8 cellular contexts compared by ENCODE assay signal in the genomic region with DNA sequence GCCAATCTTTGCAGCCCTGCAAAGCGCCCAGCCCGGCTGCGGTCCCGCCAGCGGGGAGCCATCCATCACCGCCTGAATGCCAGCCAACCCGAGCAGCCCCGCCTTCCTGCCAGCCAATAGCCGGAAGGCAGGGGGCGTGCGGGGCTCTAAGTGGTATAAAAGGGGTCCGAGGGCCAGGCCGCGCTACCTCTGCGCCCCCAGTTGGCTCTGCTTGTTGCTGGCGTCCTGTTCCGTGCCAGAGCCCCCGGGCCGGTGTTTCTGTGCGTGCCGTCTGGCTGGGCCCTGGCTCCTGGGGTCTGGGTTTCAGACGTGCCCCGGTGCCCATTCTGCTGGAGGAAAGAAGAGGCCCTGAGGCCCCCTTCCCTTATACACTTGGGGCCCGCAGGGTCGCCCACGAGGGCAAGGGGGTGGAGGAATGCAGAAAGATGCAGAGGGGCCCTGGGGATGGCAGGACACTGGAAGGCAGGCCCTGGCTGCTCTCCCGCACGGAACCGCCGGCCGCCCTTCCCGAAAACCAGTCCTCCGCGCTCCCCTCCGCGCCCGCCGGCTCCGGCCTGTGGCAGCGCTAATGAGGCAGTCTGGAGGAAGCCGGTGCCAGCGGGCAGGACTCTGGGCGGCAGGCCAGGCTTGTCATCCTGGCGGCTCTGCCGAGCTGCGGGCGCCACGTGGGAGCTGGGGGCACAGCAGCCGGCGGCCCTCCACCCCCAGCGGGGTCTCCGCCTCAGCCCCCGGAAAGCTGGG. TPM values are rescaled to one million over a fixed set of nuclear protein-coding genes. Genes with fewer than 3 reads are reported as not detected.
DNase-seq lines count a peak whose midpoint lies in the region; ATAC-seq and TF ChIP-seq lines count a peak whose summit lies in the region.

No MANE protein-coding gene starts in this region.

- peak overlapping the region; percentile 77 for H3K4me3 Mint-ChIP-seq in GM23338
- H3K4me3 Mint-ChIP-seq in activated CD4-positive, alpha-beta T cell treated with anti-CD3 and anti-CD28 coated beads, Interleukin-2, amount 10 ng/mL, durations not matched to agents 24 days and 14 days, result peak overlapping the region; percentile 88

- peak overlapping the region in 1 of 2 donors; percentile 56 for H3K9ac ChIP-seq in liver (ENCODE audit: low read depth in 1 of 2, low read length in 2 of 2)

- H3K36me3 Mint-ChIP-seq in GM23338 (ENCODE audit: low read depth), result no peaks in the 10 kb centered on the region
- no peaks in the 10 kb centered on the region for H3K36me3 Mint-ChIP-seq in activated CD4-positive, alpha-beta T cell treated with anti-CD3 and anti-CD28 coated beads, Interleukin-2, amount 10 ng/mL, durations not matched to agents 24 days and 14 days (ENCODE audit: low read depth)

- peak in 1 of 2 experiments; percentile 29; a peak in 2 of 4 replicates for TF ChIP-seq CTCF in GM23338 (conservative IDR thresholded peaks at IDR 0.05; ENCODE audit: low read depth in 2 of 2)
- peak; percentile 30 for TF ChIP-seq CTCF in liver (IDR thresholded peaks at IDR 0.05; ENCODE audit: low read depth, low read length, missing input control)

- H3K4me1 ChIP-seq in GM23338 (ENCODE audit: insufficient read depth) (peaks cover 21% of the 10 kb centered on the region), liver (ENCODE audit: control insufficient read depth in 4 of 4, insufficient read depth in 4 of 4, low read length in 3 of 4) (peaks cover 10 to 35% (median 31%) of the 10 kb centered on the region in 4 donors)

- no peaks in the 10 kb centered on the region for H3K9me2 ChIP-seq in GM23338 (ENCODE audit: insufficient read depth)

- intact Hi-C loops in activated CD4-positive, alpha-beta T cell treated with anti-CD3 and anti-CD28 coated beads, Interleukin-2, amount 10 ng/mL, durations not matched to agents 24 days and 14 days (cut with micrococcal nuclease), result loop anchor here (2.0 to 10.0 kb wide), 3 partner anchors 75 to 311 kb away; no protein-coding TSS in a partner anchor

- no peaks in the 10 kb centered on the region for H3K9me3 ChIP-seq in liver (ENCODE audit: control insufficient read depth in 4 of 4, low read length in 3 of 4)

- H3K4me2 ChIP-seq in GM23338, result peak overlapping the region; percentile 99

- H3K79me2 ChIP-seq in GM23338 (replicated peaks; ENCODE audit: insufficient read depth), result no peaks in the 10 kb centered on the region

- H3K36me3 ChIP-seq in GM23338 (ENCODE audit: insufficient read depth), result no peaks in the 10 kb centered on the region
- peaks cover 0 to 1% (median 0%) of the 10 kb centered on the region in 4 donors for H3K36me3 ChIP-seq in liver (ENCODE audit: control insufficient read depth in 4 of 4, insufficient read depth in 3 of 4, low read depth in 1 of 4, low read length in 3 of 4)

- H3K4me1 Mint-ChIP-seq in GM23338, result peaks cover 25% of the 10 kb centered on the region
- H3K4me1 Mint-ChIP-seq in activated CD4-positive, alpha-beta T cell treated with anti-CD3 and anti-CD28 coated beads, Interleukin-2, amount 10 ng/mL, durations not matched to agents 24 days and 14 days, result peaks cover 31% of the 10 kb centered on the region

- no peaks in the 10 kb centered on the region for H3K9me3 Mint-ChIP-seq in GM23338
- H3K9me3 Mint-ChIP-seq in activated CD4-positive, alpha-beta T cell treated with anti-CD3 and anti-CD28 coated beads, Interleukin-2, amount 10 ng/mL, durations not matched to agents 24 days and 14 days, result no peaks in the 10 kb centered on the region

- H3K27me3 ChIP-seq in GM23338 (ENCODE audit: insufficient read depth) (peaks cover 22% of the 10 kb centered on the region), liver (ENCODE audit: control insufficient read depth in 4 of 4, insufficient read depth in 4 of 4, low read length in 3 of 4) (no peaks in the 10 kb centered on the region)

- peak; percentile 85 for DNase-seq in A172 (ENCODE audit: low spot score)
- DNase-seq in GM23338 (ENCODE audit: low spot score), result peak; percentile 95
- peak; percentile 85 for DNase-seq in NCI-H226
- DNase-seq in activated CD4-positive, alpha-beta T cell treated with anti-CD3 and anti-CD28 coated beads, Interleukin-2, amount 10 ng/mL, durations not matched to agents 24 days and 14 days, result peak; percentile 80
- peak; percentile 29 for DNase-seq in effector CD4-positive, alpha-beta T cell
- peak; percentile 39 for DNase-seq in stimulated activated CD4-positive, alpha-beta T cell treated with anti-CD3 and anti-CD28 coated beads, Interleukin-4, amount 100 ng/mL, for 24 hours

- WGBS in liver, result 3% methylated on average over 53 of the region's 53 CpGs

- peaks cover 34% of the 10 kb centered on the region for H3K27me3 Mint-ChIP-seq in GM23338 (ENCODE audit: insufficient read depth, low read depth, poor library complexity)
- peaks cover 24% of the 10 kb centered on the region for H3K27me3 Mint-ChIP-seq in activated CD4-positive, alpha-beta T cell treated with anti-CD3 and anti-CD28 coated beads, Interleukin-2, amount 10 ng/mL, durations not matched to agents 24 days and 14 days

- ATAC-seq in GM23338 (peak; percentile 57), HG02885 (IDR thresholded peaks at IDR 0.05; ENCODE audit: poor library complexity, unreplicated experiment) (no peak)

- no peak overlapping the region for H3K27ac Mint-ChIP-seq in GM23338
- peak overlapping the region; percentile 25 for H3K27ac Mint-ChIP-seq in activated CD4-positive, alpha-beta T cell treated with anti-CD3 and anti-CD28 coated beads, Interleukin-2, amount 10 ng/mL, durations not matched to agents 24 days and 14 days

- peak in 1 of 2 donors; percentile 57 for TF ChIP-seq RAD21 in liver (IDR thresholded peaks at IDR 0.05)

- H3K4me3 ChIP-seq in GM23338, result peak overlapping the region; percentile 83
- H3K4me3 ChIP-seq in liver (ENCODE audit: low read depth in 1 of 3, low read length in 3 of 3), result peak overlapping the region in 2 of 3 donors; percentile 20 to 55

- H3F3A ChIP-seq in GM23338 (replicated peaks; ENCODE audit: low read depth), result peaks cover 14% of the 10 kb centered on the region; the same call in 1 of the 2 replicates

- H3K27ac ChIP-seq in GM23338 (ENCODE audit: low read depth), result no peak overlapping the region
- H3K27ac ChIP-seq in liver (ENCODE audit: low read depth in 1 of 2, low read length in 2 of 2), result no peak overlapping the region

- no peaks in the 10 kb centered on the region for H4K20me1 ChIP-seq in GM23338 (replicated peaks; ENCODE audit: insufficient read depth)

- peak overlapping the region; percentile 97 for H2AFZ ChIP-seq in GM23338

TF ChIP-seq in GM23338, 12 proteins besides CTCF, POLR2A, EP300 and RAD21:
- TF ChIP-seq POLR2AphosphoS5 (IDR thresholded peaks at IDR 0.05; ENCODE audit: low read depth), result peak; percentile 83
- no peak for TF ChIP-seq JUNB (IDR thresholded peaks at IDR 0.05; ENCODE audit: unreplicated experiment)

TF ChIP-seq in liver, 16 proteins besides CTCF, POLR2A, EP300 and RAD21 (continues in another document):
- TF ChIP-seq EGR1 (IDR thresholded peaks at IDR 0.05; ENCODE audit: low read depth in 2 of 2), result no peak
- TF ChIP-seq GABPA (IDR thresholded peaks at IDR 0.05 in 1 of 2, conservative IDR thresholded peaks at IDR 0.05 in 1 of 2), result no peak
- TF ChIP-seq, protein P1, sequence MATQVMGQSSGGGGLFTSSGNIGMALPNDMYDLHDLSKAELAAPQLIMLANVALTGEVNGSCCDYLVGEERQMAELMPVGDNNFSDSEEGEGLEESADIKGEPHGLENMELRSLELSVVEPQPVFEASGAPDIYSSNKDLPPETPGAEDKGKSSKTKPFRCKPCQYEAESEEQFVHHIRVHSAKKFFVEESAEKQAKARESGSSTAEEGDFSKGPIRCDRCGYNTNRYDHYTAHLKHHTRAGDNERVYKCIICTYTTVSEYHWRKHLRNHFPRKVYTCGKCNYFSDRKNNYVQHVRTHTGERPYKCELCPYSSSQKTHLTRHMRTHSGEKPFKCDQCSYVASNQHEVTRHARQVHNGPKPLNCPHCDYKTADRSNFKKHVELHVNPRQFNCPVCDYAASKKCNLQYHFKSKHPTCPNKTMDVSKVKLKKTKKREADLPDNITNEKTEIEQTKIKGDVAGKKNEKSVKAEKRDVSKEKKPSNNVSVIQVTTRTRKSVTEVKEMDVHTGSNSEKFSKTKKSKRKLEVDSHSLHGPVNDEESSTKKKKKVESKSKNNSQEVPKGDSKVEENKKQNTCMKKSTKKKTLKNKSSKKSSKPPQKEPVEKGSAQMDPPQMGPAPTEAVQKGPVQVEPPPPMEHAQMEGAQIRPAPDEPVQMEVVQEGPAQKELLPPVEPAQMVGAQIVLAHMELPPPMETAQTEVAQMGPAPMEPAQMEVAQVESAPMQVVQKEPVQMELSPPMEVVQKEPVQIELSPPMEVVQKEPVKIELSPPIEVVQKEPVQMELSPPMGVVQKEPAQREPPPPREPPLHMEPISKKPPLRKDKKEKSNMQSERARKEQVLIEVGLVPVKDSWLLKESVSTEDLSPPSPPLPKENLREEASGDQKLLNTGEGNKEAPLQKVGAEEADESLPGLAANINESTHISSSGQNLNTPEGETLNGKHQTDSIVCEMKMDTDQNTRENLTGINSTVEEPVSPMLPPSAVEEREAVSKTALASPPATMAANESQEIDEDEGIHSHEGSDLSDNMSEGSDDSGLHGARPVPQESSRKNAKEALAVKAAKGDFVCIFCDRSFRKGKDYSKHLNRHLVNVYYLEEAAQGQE (IDR thresholded peaks at IDR 0.05), result no peak
- TF ChIP-seq HNF4A (conservative IDR thresholded peaks at IDR 0.05), result no peak
- no peak for TF ChIP-seq NR2F2 (IDR thresholded peaks at IDR 0.05)
- no peak for TF ChIP-seq JUND (IDR thresholded peaks at IDR 0.05)

RNA-seq across cellular contexts. Expression of a gene that starts 14.0 kb away (rescaled TPM):
- 24.1 and 40.0 TPM in 2 replicates for total RNA-seq in A172 (2014; rRNA removed; shearing (Covaris generic))
- total RNA-seq in GM23338 (2014; rRNA removed; shearing (Covaris generic)), result not detected in 2 replicates
- polyA plus RNA-seq in GM23338 (2016; fragmentation: Nextera tagmentation; extraction: Ambion mirVana) (not detected in 2 replicates), liver (10 to 100 TPM; 22.4 to 38.1 TPM)
- total RNA-seq in activated CD4-positive, alpha-beta T cell treated with anti-CD3 and anti-CD28 coated beads, Interleukin-2, amount 10 ng/mL, durations not matched to agents 24 days and 14 days, result 4.4 and 4.5 TPM in 2 replicates
- total RNA-seq in liver, result 10 to 100 TPM in 1 of 2 donors, 1 to 10 TPM in 1; 2.6 to 13.3 TPM

RNA-seq across cellular contexts. Expression of a gene that starts 24.6 kb away (rescaled TPM):
- 73.6 and 140 TPM in 2 replicates for total RNA-seq in A172 (2014; rRNA removed; shearing (Covaris generic))
- total RNA-seq in GM23338 (2014; rRNA removed; shearing (Covaris generic)), result 138 and 157 TPM in 2 replicates
- polyA plus RNA-seq in GM23338 (2016; fragmentation: Nextera tagmentation; extraction: Ambion mirVana) (39.9 and 49.9 TPM in 2 replicates), liver (10 to 100 TPM; 14.3 to 77.7 TPM)
- total RNA-seq in activated CD4-positive, alpha-beta T cell treated with anti-CD3 and anti-CD28 coated beads, Interleukin-2, amount 10 ng/mL, durations not matched to agents 24 days and 14 days, result 85.2 and 93.1 TPM in 2 replicates
- total RNA-seq in liver, result 10 to 100 TPM; 37.5 to 79.5 TPM

RNA-seq across cellular contexts. Expression of a gene that starts 52.7 kb away (rescaled TPM):
- 87.2 and 96.9 TPM in 2 replicates for total RNA-seq in A172 (2014; rRNA removed; shearing (Covaris generic))
- 67.0 and 106 TPM in 2 replicates for total RNA-seq in GM23338 (2014; rRNA removed; shearing (Covaris generic))
- polyA plus RNA-seq in GM23338 (2016; fragmentation: Nextera tagmentation; extraction: Ambion mirVana) (78.9 and 92.6 TPM in 2 replicates), liver (10 to 100 TPM; 52.7 to 96.8 TPM)
- 192 and 202 TPM in 2 replicates for total RNA-seq in activated CD4-positive, alpha-beta T cell treated with anti-CD3 and anti-CD28 coated beads, Interleukin-2, amount 10 ng/mL, durations not matched to agents 24 days and 14 days
- total RNA-seq in liver, result 100 to 1,000 TPM in 1 of 2 donors, 10 to 100 TPM in 1; 44.6 to 120 TPM

Comparison
In these comparisons a context has a peak if more than half of its experiments do, and no peak if none do; other contexts are left out.
1. DNase-seq: peak in every context shown above with its lines; median percentile 95 in GM23338; 85 in A172; 85 in NCI-H226; 80 in activated CD4-positive, alpha-beta T cell treated with anti-CD3 and anti-CD28 coated beads, Interleukin-2, amount 10 ng/mL, durations not matched to agents 24 days and 14 days; 39 in stimulated activated CD4-positive, alpha-beta T cell treated with anti-CD3 and anti-CD28 coated beads, Interleukin-4, amount 100 ng/mL, for 24 hours; 29 in effector CD4-positive, alpha-beta T cell.